ENCODE assay signal across 1 cellular context in the genomic region with DNA sequence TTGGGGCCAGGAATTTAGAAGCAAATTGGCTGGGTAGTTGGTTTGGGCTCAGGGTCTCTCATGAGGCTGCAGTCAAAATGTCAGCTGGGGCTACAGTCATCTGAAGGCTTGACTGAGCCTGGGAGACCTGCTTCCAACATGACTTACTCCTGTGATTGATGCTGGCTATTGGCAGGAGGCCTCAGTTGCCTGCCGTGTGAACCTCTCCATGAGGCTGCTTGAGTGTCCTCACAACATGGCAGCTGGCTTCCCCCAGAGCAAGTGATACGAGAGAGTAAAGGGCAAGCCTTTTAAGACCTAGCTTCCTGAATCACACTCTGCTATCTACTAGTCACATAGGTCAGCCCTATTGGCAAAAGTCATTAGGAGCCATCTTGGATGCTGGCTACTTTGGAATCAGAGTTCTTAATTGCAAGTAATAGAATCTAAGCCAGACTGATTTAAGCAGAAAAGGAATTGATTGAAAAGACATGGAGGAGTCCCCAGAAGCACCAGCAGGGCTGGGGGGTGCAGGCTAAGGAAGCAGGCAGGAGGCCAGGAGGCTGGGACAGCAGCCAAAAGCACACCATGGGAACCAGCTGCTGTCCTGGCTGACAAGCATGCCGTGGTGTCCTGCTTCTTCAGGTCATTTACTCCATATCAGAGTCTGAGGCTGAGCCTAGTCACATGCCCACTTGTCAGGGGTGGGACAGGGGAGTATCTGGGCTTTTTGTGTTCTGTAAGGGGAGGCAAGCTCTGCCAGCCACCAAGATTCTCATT.
TF ChIP-seq lines count a peak whose summit lies in the region.

No MANE protein-coding gene starts in this region.

TF ChIP-seq in endothelial cell of umbilical vein, 7 proteins besides CTCF, POLR2A, EP300 and RAD21:
- no peak for TF ChIP-seq EZH2 (IDR thresholded peaks at IDR 0.05; ENCODE audit: borderline replicate concordance, low read depth, low read length, severe bottlenecking)
- TF ChIP-seq FOS (IDR thresholded peaks at IDR 0.05; ENCODE audit: borderline replicate concordance, insufficient read depth, low read length): no peak
- TF ChIP-seq, protein P1, sequence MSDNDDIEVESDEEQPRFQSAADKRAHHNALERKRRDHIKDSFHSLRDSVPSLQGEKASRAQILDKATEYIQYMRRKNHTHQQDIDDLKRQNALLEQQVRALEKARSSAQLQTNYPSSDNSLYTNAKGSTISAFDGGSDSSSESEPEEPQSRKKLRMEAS (IDR thresholded peaks at IDR 0.05; ENCODE audit: insufficient read depth, insufficient read length): no peak
- no peak for TF ChIP-seq MYC (IDR thresholded peaks at IDR 0.05; ENCODE audit: low read depth, low read length)
- TF ChIP-seq GATA2 (IDR thresholded peaks at IDR 0.05; ENCODE audit: insufficient read depth, insufficient read length, low read depth, low read length): no peak
- TF ChIP-seq POLR2AphosphoS5 (IDR thresholded peaks at IDR 0.05; ENCODE audit: insufficient read depth, low read depth, low read length): no peak
- no peak for TF ChIP-seq JUN (IDR thresholded peaks at IDR 0.05; ENCODE audit: borderline replicate concordance, insufficient read depth, insufficient read length, low read depth)
